Comparison of ENCODE assay signal across 10 cellular contexts in the genomic region with DNA sequence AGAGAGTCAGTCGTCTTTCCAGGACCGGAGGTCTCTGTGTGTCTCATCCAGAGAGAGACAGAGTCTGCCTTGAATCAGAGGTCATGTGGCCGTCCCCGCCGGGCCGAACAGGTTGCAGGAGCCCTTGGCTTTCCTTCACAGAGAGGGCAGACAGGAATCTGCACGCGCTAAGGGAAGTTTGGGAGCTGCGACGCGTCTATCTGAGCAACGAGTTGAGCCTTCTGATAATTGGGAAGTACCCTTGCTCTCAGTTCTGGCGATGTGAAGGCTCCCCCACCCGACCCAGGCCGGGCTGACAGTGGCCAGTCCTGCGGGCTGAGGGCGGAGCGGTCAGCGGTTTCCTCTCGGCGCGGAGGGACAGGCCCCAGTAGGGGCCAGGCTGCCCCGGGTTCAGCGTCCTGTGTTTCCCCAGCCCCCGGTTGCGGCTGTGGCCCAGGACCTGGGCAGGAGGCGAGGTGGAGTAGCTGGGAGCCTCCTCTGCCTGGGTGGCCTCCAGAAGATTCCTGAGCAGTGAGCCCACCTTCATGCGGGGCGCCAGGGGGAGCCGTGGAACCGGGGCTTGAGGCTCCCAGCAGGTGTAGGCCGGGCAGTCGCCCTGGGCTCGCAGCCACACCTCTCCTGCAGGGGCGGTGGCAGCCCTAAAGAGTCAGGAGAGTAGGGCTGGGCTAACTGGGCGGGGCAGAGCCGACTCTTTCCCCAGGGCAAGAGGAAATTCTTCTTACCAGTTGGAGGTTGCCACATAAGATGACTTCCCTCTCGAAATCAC. TPM values are rescaled to one million over a fixed set of nuclear protein-coding genes. Genes with fewer than 3 reads are reported as not detected.
A peak's percentile ranks its signal among the peaks of the same experiment; 100 is the strongest.
DNase-seq lines count a peak whose midpoint lies in the region; ATAC-seq and TF ChIP-seq lines count a peak whose summit lies in the region.
"Had no signal": no experiment of that assay in that cellular context is flagged by ENCODE, and none has a peak within 500 bp of the region (broad histone marks: within the 10 kb centered on the region; RNA-seq: fewer than 3 reads in every experiment).

No MANE protein-coding gene starts in this region.

- H3K36me3 ChIP-seq in breast epithelium (no peaks in the 10 kb centered on the region), RWPE2 (ENCODE audit: low read depth) (no peaks in the 10 kb centered on the region), upper lobe of right lung (no peaks in the 10 kb centered on the region)

- no peaks in the 10 kb centered on the region for H3K4me1 ChIP-seq in breast epithelium
- no peaks in the 10 kb centered on the region for H3K4me1 ChIP-seq in RWPE2 (ENCODE audit: insufficient read depth, poor library complexity, severe bottlenecking)
- peaks cover 3% of the 10 kb centered on the region for H3K4me1 ChIP-seq in upper lobe of right lung

- ATAC-seq in RWPE2 (ENCODE audit: low read depth) (peak; percentile 79), upper lobe of right lung (peak; percentile 82), GM21423 (IDR thresholded peaks at IDR 0.05; ENCODE audit: unreplicated experiment) (no peak)
- no peak for ATAC-seq in activated CD8-positive, alpha-beta memory T cell treated with anti-CD3 and anti-CD28 coated beads, Interleukin-2, amount 10 ng/mL, durations not matched to agents 7 days and 5 days
- ATAC-seq: sciatic nerve had no signal

- H3K9me3 Mint-ChIP-seq in MCF 10A (ENCODE audit: unreplicated experiment), result no peaks in the 10 kb centered on the region
- H3K9me3 Mint-ChIP-seq in activated CD8-positive, alpha-beta memory T cell treated with anti-CD3 and anti-CD28 coated beads, Interleukin-2, amount 10 ng/mL, durations not matched to agents 7 days and 5 days (ENCODE audit: low read depth), result peaks cover 2% of the 10 kb centered on the region

- H3K27me3 ChIP-seq in breast epithelium, result peaks cover 0 to 77% of the 10 kb centered on the region in 2 donors
- peaks cover 10% of the 10 kb centered on the region for H3K27me3 ChIP-seq in RWPE2 (ENCODE audit: insufficient read depth, poor library complexity, severe bottlenecking)
- peaks cover 82% of the 10 kb centered on the region for H3K27me3 ChIP-seq in upper lobe of right lung

- no peak overlapping the region for H3K4me3 Mint-ChIP-seq in MCF 10A (ENCODE audit: unreplicated experiment)
- no peak overlapping the region for H3K4me3 Mint-ChIP-seq in activated CD8-positive, alpha-beta memory T cell treated with anti-CD3 and anti-CD28 coated beads, Interleukin-2, amount 10 ng/mL, durations not matched to agents 7 days and 5 days
- H3K4me3 Mint-ChIP-seq: activated naive CD8-positive, alpha-beta T cell had no signal

- no peaks in the 10 kb centered on the region for H3K4me1 Mint-ChIP-seq in MCF 10A (ENCODE audit: insufficient read depth, unreplicated experiment)
- H3K4me1 Mint-ChIP-seq in activated CD8-positive, alpha-beta memory T cell treated with anti-CD3 and anti-CD28 coated beads, Interleukin-2, amount 10 ng/mL, durations not matched to agents 7 days and 5 days, result peaks cover 3% of the 10 kb centered on the region

- H3K4me3 ChIP-seq in breast epithelium, result no peak overlapping the region
- no peak overlapping the region for H3K4me3 ChIP-seq in RWPE2 (ENCODE audit: severe bottlenecking)
- H3K4me3 ChIP-seq in upper lobe of right lung, result no peak overlapping the region

- H3K27me3 Mint-ChIP-seq in MCF 10A (ENCODE audit: insufficient read depth, unreplicated experiment), result no peaks in the 10 kb centered on the region
- H3K27me3 Mint-ChIP-seq in activated CD8-positive, alpha-beta memory T cell treated with anti-CD3 and anti-CD28 coated beads, Interleukin-2, amount 10 ng/mL, durations not matched to agents 7 days and 5 days, result peaks cover 62% of the 10 kb centered on the region

- intact Hi-C loops in MCF 10A (cut with micrococcal nuclease), result no loop called here
- intact Hi-C loops in breast epithelium (cut with DNase I; ENCODE audit: low total_unique reads), result no loop called here
- intact Hi-C loops in upper lobe of right lung (cut with DNase I), result no loop called here

- H3K36me3 Mint-ChIP-seq in MCF 10A (ENCODE audit: insufficient read depth, unreplicated experiment), result no peaks in the 10 kb centered on the region
- peaks cover 7% of the 10 kb centered on the region for H3K36me3 Mint-ChIP-seq in activated CD8-positive, alpha-beta memory T cell treated with anti-CD3 and anti-CD28 coated beads, Interleukin-2, amount 10 ng/mL, durations not matched to agents 7 days and 5 days
- H3K36me3 Mint-ChIP-seq: activated naive CD8-positive, alpha-beta T cell had no signal

- peak; percentile 79 for DNase-seq in MCF 10A (ENCODE audit: unreplicated experiment)
- no peak for DNase-seq in breast epithelium (ENCODE audit: low spot score in 2 of 2)
- DNase-seq in RWPE2 (ENCODE audit: low spot score), result no peak
- DNase-seq in iPS-NIHi7 (ENCODE audit: extremely low spot score), result peak; percentile 77
- peak; percentile 74 for DNase-seq in upper lobe of right lung
- no peak for DNase-seq in glomerular visceral epithelial cell (ENCODE audit: extremely low spot score)
- DNase-seq in activated CD8-positive, alpha-beta memory T cell treated with anti-CD3 and anti-CD28 coated beads, Interleukin-2, amount 10 ng/mL, durations not matched to agents 7 days and 5 days, result no peak

- POLR2A ChIA-PET in MCF 10A (lab: Yijun Ruan, JAX), result no interaction called here

- H3K9me3 ChIP-seq in breast epithelium (no peaks in the 10 kb centered on the region), RWPE2 (ENCODE audit: severe bottlenecking) (no peaks in the 10 kb centered on the region), upper lobe of right lung (no peaks in the 10 kb centered on the region)

- CTCF ChIA-PET in MCF 10A (lab: Yijun Ruan, JAX), result interaction anchor here (1.0 to 6.3 kb wide), 3 partner anchors 11 to 670 kb away, joined by 3 to 36 read pairs (median 3); no protein-coding TSS in a partner anchor
- CTCF ChIA-PET in activated CD8-positive, alpha-beta memory T cell treated with anti-CD3 and anti-CD28 coated beads, Interleukin-2, amount 10 ng/mL, durations not matched to agents 7 days and 5 days (lab: Charles Lee), result interaction anchor here (1.1 to 1.3 kb wide), 2 partner anchors 10 kb away, joined by 4 to 5 read pairs; no protein-coding TSS in a partner anchor

- H3K27ac Mint-ChIP-seq in MCF 10A (ENCODE audit: low read depth, unreplicated experiment), result no peak overlapping the region
- no peak overlapping the region for H3K27ac Mint-ChIP-seq in activated CD8-positive, alpha-beta memory T cell treated with anti-CD3 and anti-CD28 coated beads, Interleukin-2, amount 10 ng/mL, durations not matched to agents 7 days and 5 days
- H3K27ac Mint-ChIP-seq: activated naive CD8-positive, alpha-beta T cell had no signal

- no peak overlapping the region for H3K27ac ChIP-seq in breast epithelium
- H3K27ac ChIP-seq in RWPE2 (ENCODE audit: poor library complexity, severe bottlenecking), result no peak overlapping the region
- H3K27ac ChIP-seq in upper lobe of right lung, result no peak overlapping the region

- TF ChIP-seq CTCF in MCF 10A (IDR thresholded peaks at IDR 0.05; ENCODE audit: unreplicated experiment), result no peak
- no peak for TF ChIP-seq CTCF in breast epithelium (IDR thresholded peaks at IDR 0.05)
- no peak for TF ChIP-seq CTCF in RWPE2 (IDR thresholded peaks at IDR 0.05; ENCODE audit: poor library complexity, severe bottlenecking)
- no peak for TF ChIP-seq CTCF in upper lobe of right lung (IDR thresholded peaks at IDR 0.05)

- no peak for TF ChIP-seq POLR2A in breast epithelium (IDR thresholded peaks at IDR 0.05)

- BruUV-seq in MCF 10A (replicated peaks; lab: Mats Ljungman, UMichigan), result no TSS peak

RNA-seq across cellular contexts. Expression of gene NR2F1, which starts 13.8 kb away (rescaled TPM):
- total RNA-seq in MCF 10A (2022), result 1.4 and 1.7 TPM in 2 replicates
- total RNA-seq in breast epithelium, result 10 to 100 TPM in 2 of 3 donors, 1 to 10 TPM in 1; 4.6 to 63.6 (median 59.1) TPM
- 83.2 TPM for total RNA-seq in upper lobe of right lung
- not detected for total RNA-seq in activated CD8-positive, alpha-beta memory T cell treated with anti-CD3 and anti-CD28 coated beads, Interleukin-2, amount 10 ng/mL, durations not matched to agents 7 days and 5 days

RNA-seq across cellular contexts. Expression of gene NR2F1-AS1, which starts 15.8 kb away (rescaled TPM):
- 3.2 and 4.6 TPM in 2 replicates for total RNA-seq in MCF 10A (2022)
- 10 to 100 TPM in 2 of 3 donors, 1 to 10 TPM in 1; 7.0 to 17.4 (median 15.2) TPM for total RNA-seq in breast epithelium
- 16.2 TPM for total RNA-seq in upper lobe of right lung
- not detected for total RNA-seq in activated CD8-positive, alpha-beta memory T cell treated with anti-CD3 and anti-CD28 coated beads, Interleukin-2, amount 10 ng/mL, durations not matched to agents 7 days and 5 days

Comparison
In these comparisons a context has a peak if more than half of its experiments do, and no peak if none do; other contexts are left out.
1. DNase-seq: peak in MCF 10A (single experiment), iPS-NIHi7 (single experiment) and upper lobe of right lung (single experiment); none in breast epithelium (0 of 2), RWPE2 (single experiment), glomerular visceral epithelial cell (single experiment) and activated CD8-positive, alpha-beta memory T cell treated with anti-CD3 and anti-CD28 coated beads, Interleukin-2, amount 10 ng/mL, durations not matched to agents 7 days and 5 days (single experiment).
2. ATAC-seq: peak in RWPE2 (single experiment) and upper lobe of right lung (single experiment); none in GM21423 (single experiment) and activated CD8-positive, alpha-beta memory T cell treated with anti-CD3 and anti-CD28 coated beads, Interleukin-2, amount 10 ng/mL, durations not matched to agents 7 days and 5 days (single experiment).